ENCODE assay signal across 8 cellular contexts in the genomic region with DNA sequence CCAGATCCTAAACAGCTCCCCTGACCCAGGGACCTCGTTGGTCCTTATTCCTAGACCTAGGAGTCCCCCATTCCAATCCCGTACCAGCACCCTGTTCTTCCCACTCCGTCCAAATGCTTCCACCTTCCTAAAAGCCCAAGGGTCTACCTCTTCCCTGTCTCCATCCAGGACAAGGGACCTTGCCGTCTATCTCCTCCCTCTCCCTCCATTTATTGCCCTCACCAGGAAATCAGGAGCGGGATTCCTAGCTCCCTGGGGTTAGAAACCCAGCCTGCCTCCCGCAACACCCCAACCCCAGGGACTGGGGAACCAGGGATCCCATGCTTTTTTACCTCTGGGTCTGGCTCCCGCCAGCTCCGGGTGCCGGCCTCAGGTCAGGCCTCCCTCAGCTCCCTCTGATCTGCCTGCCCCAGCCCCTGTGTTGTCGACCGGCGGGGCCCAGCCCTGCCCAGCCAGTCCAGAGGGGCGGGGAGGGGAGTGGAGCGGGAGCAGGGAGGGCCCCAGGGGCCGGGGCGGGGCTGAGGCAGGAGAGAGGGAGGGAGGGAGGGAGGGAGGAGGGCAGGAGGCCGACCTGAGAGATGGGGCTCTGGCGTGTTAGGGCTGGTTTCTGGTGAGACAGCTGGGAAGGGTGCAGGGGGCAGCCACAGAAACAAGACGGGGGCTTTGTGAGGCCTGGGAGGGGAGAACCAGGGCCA. TPM values are rescaled to one million over a fixed set of nuclear protein-coding genes. Genes with fewer than 3 reads are reported as not detected.
DNase-seq lines count a peak whose midpoint lies in the region; ATAC-seq and TF ChIP-seq lines count a peak whose summit lies in the region.

A gene with protein sequence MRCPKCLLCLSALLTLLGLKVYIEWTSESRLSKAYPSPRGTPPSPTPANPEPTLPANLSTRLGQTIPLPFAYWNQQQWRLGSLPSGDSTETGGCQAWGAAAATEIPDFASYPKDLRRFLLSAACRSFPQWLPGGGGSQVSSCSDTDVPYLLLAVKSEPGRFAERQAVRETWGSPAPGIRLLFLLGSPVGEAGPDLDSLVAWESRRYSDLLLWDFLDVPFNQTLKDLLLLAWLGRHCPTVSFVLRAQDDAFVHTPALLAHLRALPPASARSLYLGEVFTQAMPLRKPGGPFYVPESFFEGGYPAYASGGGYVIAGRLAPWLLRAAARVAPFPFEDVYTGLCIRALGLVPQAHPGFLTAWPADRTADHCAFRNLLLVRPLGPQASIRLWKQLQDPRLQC (minus strand): TSS at position 423 of the 695 bp plus-strand sequence. CDS start 596 bp downstream, outside the sequence.

- H3K4me3 ChIP-seq in NB4 (ENCODE audit: low read depth, low read length) (peak within 1 kb of the TSS; percentile 71), lung (peak within 1 kb of the TSS; percentile 35)

- 7 to 8% methylated on average over 16 to 19 of the region's 19 CpGs for WGBS in lung, 2 donors

- intact Hi-C loops in activated CD4-positive, alpha-beta T cell treated with anti-CD3 and anti-CD28 coated beads, Interleukin-2, amount 10 ng/mL, durations not matched to agents 24 days and 14 days (cut with micrococcal nuclease) = no loop called here

- peaks cover 24% of the 10 kb centered on the region for H3K36me3 Mint-ChIP-seq in activated CD4-positive, alpha-beta T cell treated with anti-CD3 and anti-CD28 coated beads, Interleukin-2, amount 10 ng/mL, durations not matched to agents 24 days and 14 days (ENCODE audit: low read depth)

- TF ChIP-seq POLR2A in NB4 (IDR thresholded peaks at IDR 0.05; ENCODE audit: extremely low read depth, insufficient read length) = no peak

- peak within 1 kb of the TSS; percentile 66 to 90 for H3K27ac ChIP-seq in lung (ENCODE audit: low read depth in 1 of 2, low read length in 1 of 2)

- H3K27me3 Mint-ChIP-seq in activated CD4-positive, alpha-beta T cell treated with anti-CD3 and anti-CD28 coated beads, Interleukin-2, amount 10 ng/mL, durations not matched to agents 24 days and 14 days = no peaks in the 10 kb centered on the region

- H3K36me3 ChIP-seq in lung (ENCODE audit: control insufficient read depth in 2 of 2, insufficient read depth in 2 of 2, low read length in 2 of 2) = peaks cover 0 to 30% of the 10 kb centered on the region in 2 donors

- H3K9me3 ChIP-seq in lung (ENCODE audit: control insufficient read depth in 2 of 2, insufficient read depth in 1 of 2, low read length in 1 of 2) = no peaks in the 10 kb centered on the region

- peak within 1 kb of the TSS; percentile 91 for H3K4me3 Mint-ChIP-seq in activated CD4-positive, alpha-beta T cell treated with anti-CD3 and anti-CD28 coated beads, Interleukin-2, amount 10 ng/mL, durations not matched to agents 24 days and 14 days

- H3K27me3 ChIP-seq in lung (ENCODE audit: control insufficient read depth, insufficient read depth) = no peaks in the 10 kb centered on the region

- peaks cover 12% of the 10 kb centered on the region for H3K4me1 Mint-ChIP-seq in activated CD4-positive, alpha-beta T cell treated with anti-CD3 and anti-CD28 coated beads, Interleukin-2, amount 10 ng/mL, durations not matched to agents 24 days and 14 days

- no peaks in the 10 kb centered on the region for H3K9me3 Mint-ChIP-seq in activated CD4-positive, alpha-beta T cell treated with anti-CD3 and anti-CD28 coated beads, Interleukin-2, amount 10 ng/mL, durations not matched to agents 24 days and 14 days

- peak within 1 kb of the TSS; percentile 95 for H3K27ac Mint-ChIP-seq in activated CD4-positive, alpha-beta T cell treated with anti-CD3 and anti-CD28 coated beads, Interleukin-2, amount 10 ng/mL, durations not matched to agents 24 days and 14 days

- ATAC-seq in lung (ENCODE audit: insufficient read depth, low FRiP score) (peak; percentile 87), HG02588 (IDR thresholded peaks at IDR 0.05; ENCODE audit: unreplicated experiment) (no peak)

- DNase-seq in DMS53 treated with DMSO at 0.1 percent for 48 hours (lab: John Stamatoyannopoulos, UW; ENCODE audit: unreplicated experiment) (peak; percentile 82), NB4 (ENCODE audit: low read depth) (peak; percentile 87), ecto neural progenitor cell (ENCODE audit: low spot score) (peak; percentile 90), lung (ENCODE audit: low spot score) (peak; percentile 90)
- peak; percentile 79 for DNase-seq in activated CD4-positive, alpha-beta T cell treated with anti-CD3 and anti-CD28 coated beads, Interleukin-2, amount 10 ng/mL, durations not matched to agents 24 days and 14 days
- DNase-seq in stimulated activated CD8-positive, alpha-beta memory T cell treated with anti-CD3 and anti-CD28 coated beads, Interleukin-2, amount 100 ng/mL, for 48 hours (ENCODE audit: low read depth in 2 of 2) = peak; percentile 31 to 46
- DNase-seq in effector CD4-positive, alpha-beta T cell = no peak

- peaks cover 0 to 23% of the 10 kb centered on the region in 2 donors for H3K4me1 ChIP-seq in lung (ENCODE audit: control insufficient read depth in 2 of 2, insufficient read depth in 2 of 2, low read length in 2 of 2)

- TF ChIP-seq CTCF in NB4 (IDR thresholded peaks at IDR 0.05; ENCODE audit: low read depth, low read length) (no peak), lung (IDR thresholded peaks at IDR 0.05; ENCODE audit: control extremely low read depth, extremely low read depth) (no peak)

RNA-seq across cellular contexts. Expression of the gene that starts here (rescaled TPM):
- 0.37 and 0.83 TPM in 2 replicates for total RNA-seq in activated CD4-positive, alpha-beta T cell treated with anti-CD3 and anti-CD28 coated beads, Interleukin-2, amount 10 ng/mL, durations not matched to agents 24 days and 14 days
- total RNA-seq in lung = 10 to 100 TPM in 1 of 2 donors, 1 to 10 TPM in 1; 6.2 to 30.5 TPM
- 10 to 100 TPM; 35.1 to 39.0 TPM for polyA plus RNA-seq in lung

Comparison
In these comparisons a context has a peak if more than half of its experiments do, and no peak if none do; other contexts are left out.
1. Peak in DNase-seq in activated CD4-positive, alpha-beta T cell treated with anti-CD3 and anti-CD28 coated beads, Interleukin-2, amount 10 ng/mL, durations not matched to agents 24 days and 14 days; RNA of the gene not detected or under 1 TPM.